ENCODE assay signal across 8 cellular contexts in the genomic region with DNA sequence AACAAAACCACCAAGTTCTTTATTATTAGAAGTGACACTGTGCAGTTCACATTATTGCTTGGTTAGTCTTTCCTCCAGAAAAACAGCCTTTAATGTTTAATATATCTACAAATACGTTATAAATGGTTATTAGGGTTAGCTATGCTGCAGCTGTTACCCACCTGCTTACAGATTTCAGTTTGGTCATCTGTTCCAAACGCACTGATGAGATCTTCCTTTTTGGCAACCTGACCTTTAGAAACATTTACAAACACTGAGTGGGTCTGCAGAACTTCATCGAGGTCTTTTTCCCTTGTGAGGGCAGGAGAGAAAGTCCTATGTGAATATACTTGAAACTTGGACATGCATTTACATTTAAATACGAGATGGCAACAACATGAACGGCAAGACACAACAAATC. TPM values are rescaled to one million over a fixed set of nuclear protein-coding genes. Genes with fewer than 3 reads are reported as not detected.
DNase-seq lines count a peak whose midpoint lies in the region; ATAC-seq, FAIRE-seq and TF ChIP-seq lines count a peak whose summit lies in the region.
"Not testable (repeated sequence)": the region's sequence is repeated elsewhere in the genome, so short reads cannot be mapped to it uniquely, and the experiment has no call there.

No MANE protein-coding gene starts in this region.

- TF ChIP-seq EP300 in SK-N-SH (IDR thresholded peaks at IDR 0.05; ENCODE audit: borderline replicate concordance in 1 of 2, low read depth in 1 of 2, low read length in 1 of 2); stomach (IDR thresholded peaks at IDR 0.05): not testable (repeated sequence)

- H3K79me2 ChIP-seq in SK-N-SH (ENCODE audit: insufficient read depth) (peaks cover 49% of the 10 kb centered on the region), keratinocyte (ENCODE audit: control insufficient read depth, insufficient read depth, low read length) (peaks cover 25% of the 10 kb centered on the region)

- not testable (repeated sequence) for H3K27me3 ChIP-seq in BE2C; HUES48 (ENCODE audit: control insufficient read depth, insufficient read depth, low read length); SK-N-SH (ENCODE audit: insufficient read depth); keratinocyte (ENCODE audit: control insufficient read depth, extremely low read depth, insufficient read depth, low read length); neuron (ENCODE audit: insufficient read depth, low read length); stomach

- not testable (repeated sequence) for H3K9me3 ChIP-seq in BE2C; HUES48 (ENCODE audit: control insufficient read depth, insufficient read depth, low read length); SK-N-SH; keratinocyte (ENCODE audit: control insufficient read depth, low read depth, low read length); neuron (ENCODE audit: low read length); stomach

- H3K4me1 Mint-ChIP-seq in activated naive CD8-positive, alpha-beta T cell (ENCODE audit: low read depth), result peaks cover 27% of the 10 kb centered on the region
- peaks cover 17 to 23% of the 10 kb centered on the region in 2 donors for H3K4me1 Mint-ChIP-seq in effector memory CD8-positive, alpha-beta T cell (ENCODE audit: low read depth in 2 of 2)

- H3K27ac ChIP-seq in HUES48 (ENCODE audit: low read depth, low read length); keratinocyte (ENCODE audit: control insufficient read depth, insufficient read depth, low read length): not testable (repeated sequence)
- peak overlapping the region in 1 of 2 experiments; percentile 96; a peak in 2 of 4 replicates for H3K27ac ChIP-seq in SK-N-SH (ENCODE audit: low read depth in 2 of 2, low read length in 1 of 2)
- peak overlapping the region in 4 of 5 donors; percentile 98 to 100 (median 100) for H3K27ac ChIP-seq in stomach

- H3K27me3 Mint-ChIP-seq in activated naive CD8-positive, alpha-beta T cell; effector memory CD8-positive, alpha-beta T cell: not testable (repeated sequence)

- not testable (repeated sequence) for H3K9me2 ChIP-seq in SK-N-SH

- H3K4me2 ChIP-seq in SK-N-SH (peak overlapping the region; percentile 89), keratinocyte (ENCODE audit: control insufficient read depth, extremely low read depth, insufficient read depth, low read depth, low read length) (peak overlapping the region; percentile 35)

- H3K4me1 ChIP-seq in BE2C; HUES48 (ENCODE audit: control insufficient read depth, insufficient read depth, low read length); SK-N-SH (ENCODE audit: control insufficient read depth in 1 of 2, insufficient read depth in 2 of 2, low read depth in 1 of 2, low read length in 1 of 2); keratinocyte (ENCODE audit: control insufficient read depth, extremely low read depth, insufficient read depth, low read length); neuron (ENCODE audit: insufficient read depth, low read length): not testable (repeated sequence)
- H3K4me1 ChIP-seq in stomach, result peaks cover 8 to 45% (median 26%) of the 10 kb centered on the region in 4 donors

- 32% methylated on average over 5 of the region's 5 CpGs for WGBS in SK-N-SH (ENCODE audit: low lambda C conversion rate)
- 34 to 45% (median 39%) methylated on average over 4 to 5 of the region's 5 CpGs for WGBS in stomach, 5 donors

- peak overlapping the region; percentile 100 for H3K4me3 Mint-ChIP-seq in activated naive CD8-positive, alpha-beta T cell
- peak overlapping the region; percentile 93 to 95 for H3K4me3 Mint-ChIP-seq in effector memory CD8-positive, alpha-beta T cell

- H3F3A ChIP-seq in SK-N-SH (replicated peaks; ENCODE audit: insufficient read depth), result peaks cover 26% of the 10 kb centered on the region

- CTCF ChIA-PET in SK-N-SH (lab: Yijun Ruan, JAX), result not testable (repeated sequence)

- H3K36me3 ChIP-seq in BE2C (peaks cover 14% of the 10 kb centered on the region), HUES48 (ENCODE audit: control insufficient read depth, insufficient read depth, low read length) (peaks cover 30% of the 10 kb centered on the region), SK-N-SH (replicated peaks in 1 of 2; ENCODE audit: control insufficient read depth in 1 of 2, insufficient read depth in 2 of 2, low read length in 1 of 2) (peaks cover 15 to 37% of the 10 kb centered on the region in 2 experiments), neuron (ENCODE audit: insufficient read depth, low read length) (peaks cover 16% of the 10 kb centered on the region), stomach (peaks cover 40 to 51% (median 48%) of the 10 kb centered on the region in 4 donors)
- H3K36me3 ChIP-seq in keratinocyte (ENCODE audit: control insufficient read depth in 2 of 2, extremely low read depth in 1 of 2, insufficient read depth in 2 of 2, low read length in 2 of 2), result not testable (repeated sequence)

- not testable (repeated sequence) for TF ChIP-seq CTCF in BE2C (IDR thresholded peaks at IDR 0.05; ENCODE audit: low read depth, low read length); SK-N-SH (IDR thresholded peaks at IDR 0.05); keratinocyte (optimal IDR thresholded peaks at IDR 0.05 in 1 of 3, IDR thresholded peaks at IDR 0.05 in 1 of 3, conservative IDR thresholded peaks at IDR 0.05 in 1 of 3; ENCODE audit: extremely low read depth in 1 of 3, insufficient read depth in 2 of 3, low read length in 3 of 3); stomach (IDR thresholded peaks at IDR 0.05)

- H3K9ac ChIP-seq in HUES48 (ENCODE audit: low read depth, low read length), result not testable (repeated sequence)
- H3K9ac ChIP-seq in SK-N-SH, result peak overlapping the region; percentile 94
- peak overlapping the region; percentile 91 for H3K9ac ChIP-seq in keratinocyte (ENCODE audit: control insufficient read depth, extremely low read depth, insufficient read depth, low read length)

- POLR2A ChIA-PET in SK-N-SH (lab: Yijun Ruan, JAX), result not testable (repeated sequence)

- intact Hi-C loops in stomach (cut with DNase I; ENCODE audit: low total_unique reads), result not testable (repeated sequence)

- not testable (repeated sequence) for TF ChIP-seq POLR2A in stomach (IDR thresholded peaks at IDR 0.05)

- not testable (repeated sequence) for FAIRE-seq in keratinocyte (lab: Jason Lieb, UNC)

- not testable (repeated sequence) for ATAC-seq in effector memory CD8-positive, alpha-beta T cell (replicated peaks)

- H2AFZ ChIP-seq in SK-N-SH (ENCODE audit: low read depth), result peak overlapping the region; percentile 76; the same call in 1 of the 2 replicates
- H2AFZ ChIP-seq in keratinocyte (ENCODE audit: control insufficient read depth, low read length); neuron (ENCODE audit: low read depth, low read length): not testable (repeated sequence)

- not testable (repeated sequence) for DNase-seq in BE2C; SK-N-SH; effector memory CD8-positive, alpha-beta T cell; keratinocyte (ENCODE audit: low read depth, low spot score); stomach

- dilution Hi-C loops in keratinocyte (cut with MboI; ENCODE audit: extremely low pct_ligation_motif_present, low sequenced_read_pairs), result not testable (repeated sequence)

- H3K27ac Mint-ChIP-seq in activated naive CD8-positive, alpha-beta T cell, result peak overlapping the region; percentile 100
- H3K27ac Mint-ChIP-seq in effector memory CD8-positive, alpha-beta T cell, result peak overlapping the region; percentile 99

- H3K9me3 Mint-ChIP-seq in activated naive CD8-positive, alpha-beta T cell (ENCODE audit: low read depth); effector memory CD8-positive, alpha-beta T cell: not testable (repeated sequence)

- not testable (repeated sequence) for H3K36me3 Mint-ChIP-seq in activated naive CD8-positive, alpha-beta T cell
- H3K36me3 Mint-ChIP-seq in effector memory CD8-positive, alpha-beta T cell (ENCODE audit: insufficient read depth), result peaks cover 72% of the 10 kb centered on the region

- H3K4me3 ChIP-seq in BE2C (ENCODE audit: low read depth, low read length), result peak overlapping the region; percentile 82
- peak overlapping the region; percentile 85; the same call in 1 of the 2 replicates for H3K4me3 ChIP-seq in HUES48 (ENCODE audit: low read depth, low read length)
- H3K4me3 ChIP-seq in SK-N-SH (ENCODE audit: low read depth in 2 of 2, low read length in 1 of 2), result peak overlapping the region; percentile 64 to 97
- peak overlapping the region; percentile 71 to 85 (median 71) for H3K4me3 ChIP-seq in keratinocyte (ENCODE audit: control insufficient read depth in 2 of 3, extremely low read depth in 1 of 3, insufficient read depth in 2 of 3, low read depth in 1 of 3, low read length in 3 of 3)
- peak overlapping the region; percentile 71 for H3K4me3 ChIP-seq in neuron (ENCODE audit: low read length)
- peak overlapping the region; percentile 67 to 88 (median 77) for H3K4me3 ChIP-seq in stomach

- H3K9me1 ChIP-seq in keratinocyte (ENCODE audit: control insufficient read depth, extremely low read depth, insufficient read depth, low read length), result not testable (repeated sequence)

- TF ChIP-seq RAD21 in SK-N-SH (IDR thresholded peaks at IDR 0.05; ENCODE audit: low read length), result not testable (repeated sequence)

- not testable (repeated sequence) for H4K20me1 ChIP-seq in SK-N-SH (ENCODE audit: insufficient read depth); keratinocyte (ENCODE audit: control insufficient read depth, extremely low read depth, insufficient read depth, low read length)

RNA-seq across cellular contexts. Expression of gene SBDS, which starts 1.3 kb away (rescaled TPM):
- polyA plus RNA-seq in BE2C (2012; ENCODE audit: insufficient read depth, insufficient read length, low read depth), result 134 TPM
- polyA plus RNA-seq in SK-N-SH (2012; rRNA removed) (49.5 and 59.2 TPM in 2 replicates), keratinocyte (86.2 to 146 TPM (median 89.9 TPM) in 3 replicates), stomach (100 to 1,000 TPM in 2 of 3 donors, 10 to 100 TPM in 1; 93.2 to 192 (median 105) TPM)
- 67.7 and 89.6 TPM in 2 replicates for polyA plus RNA-seq in SK-N-SH (2012; cell fraction: cytosol; rRNA removed)
- polyA plus RNA-seq in SK-N-SH (2012; cell fraction: nucleus; rRNA removed), result 21.6 and 33.3 TPM in 2 replicates
- 447 TPM for polyA plus RNA-seq in keratinocyte (2011; ENCODE audit: low read depth)
- polyA plus RNA-seq in keratinocyte (2011; cell fraction: cytosol; rRNA removed), result 90.9 and 146 TPM in 2 replicates
- 61.8 and 98.0 TPM in 2 replicates for polyA plus RNA-seq in keratinocyte (2011; cell fraction: nucleus; rRNA removed)
- polyA plus RNA-seq in keratinocyte (2012; ENCODE audit: low replicate concordance), result 111 and 167 TPM in 2 replicates
- 12.1 to 47.3 TPM (median 18.1 TPM) in 3 replicates for polyA minus RNA-seq in keratinocyte
- 131 TPM for polyA minus RNA-seq in keratinocyte (2011; cell fraction: cytosol; rRNA and poly(A)+ RNA removed)
- polyA minus RNA-seq in keratinocyte (2011; cell fraction: nucleus; rRNA and poly(A)+ RNA removed), result 22.2 and 32.6 TPM in 2 replicates
- total RNA-seq in stomach, result 100 to 1,000 TPM in 3 of 5 donors, 10 to 100 TPM in 2; 96.9 to 168 (median 119) TPM

RNA-seq across cellular contexts. Expression of gene TYW1, which starts 2.6 kb away (rescaled TPM):
- polyA plus RNA-seq in BE2C (2012; ENCODE audit: insufficient read depth, insufficient read length, low read depth), result 41.1 TPM
- polyA plus RNA-seq in SK-N-SH (2012; rRNA removed) (15.0 and 20.8 TPM in 2 replicates), keratinocyte (12.7 to 16.4 TPM (median 16.0 TPM) in 3 replicates), stomach (1 to 10 TPM; 5.2 to 5.8 (median 5.3) TPM)
- polyA plus RNA-seq in SK-N-SH (2012; cell fraction: cytosol; rRNA removed), result 19.9 and 20.2 TPM in 2 replicates
- 13.9 and 20.2 TPM in 2 replicates for polyA plus RNA-seq in SK-N-SH (2012; cell fraction: nucleus; rRNA removed)
- polyA plus RNA-seq in keratinocyte (2011; ENCODE audit: low read depth), result 7.0 TPM
- 6.5 and 10.2 TPM in 2 replicates for polyA plus RNA-seq in keratinocyte (2011; cell fraction: cytosol; rRNA removed)
- 27.1 and 32.2 TPM in 2 replicates for polyA plus RNA-seq in keratinocyte (2011; cell fraction: nucleus; rRNA removed)
- polyA plus RNA-seq in keratinocyte (2012; ENCODE audit: low replicate concordance), result 10.7 and 13.9 TPM in 2 replicates
- polyA minus RNA-seq in keratinocyte, result 12.4 to 24.5 TPM (median 19.6 TPM) in 3 replicates
- 7.9 TPM for polyA minus RNA-seq in keratinocyte (2011; cell fraction: cytosol; rRNA and poly(A)+ RNA removed)
- 17.0 and 28.7 TPM in 2 replicates for polyA minus RNA-seq in keratinocyte (2011; cell fraction: nucleus; rRNA and poly(A)+ RNA removed)
- 10 to 100 TPM in 4 of 5 donors, 1 to 10 TPM in 1; 7.1 to 74.7 (median 24.8) TPM for total RNA-seq in stomach
